Comparison of ENCODE assay signal across 9 cellular contexts in the genomic region with DNA sequence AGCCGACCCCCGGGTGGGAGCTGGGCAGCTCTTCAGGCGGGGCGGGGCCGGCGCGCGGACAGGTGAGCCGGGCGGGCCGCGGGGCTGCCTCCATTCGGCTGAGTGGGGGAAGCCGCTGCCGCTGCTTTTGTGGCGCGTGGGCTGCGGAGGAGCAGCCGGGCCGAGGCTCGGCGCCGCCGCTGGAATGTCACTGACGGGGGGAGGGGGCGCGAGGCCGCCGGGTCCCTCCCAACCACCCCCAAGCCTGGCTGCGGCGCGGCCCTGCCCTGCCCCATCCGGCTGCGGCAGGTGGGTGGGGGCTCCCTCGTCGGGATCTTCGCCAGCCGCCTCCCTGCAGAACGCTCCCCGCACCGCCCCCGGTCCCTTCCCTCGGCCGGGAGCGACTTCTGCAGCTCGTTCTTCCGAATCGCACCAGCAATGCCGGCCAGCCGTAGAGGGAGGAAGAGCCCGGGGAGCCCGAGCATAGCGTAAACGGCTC. TPM values are rescaled to one million over a fixed set of nuclear protein-coding genes. Genes with fewer than 3 reads are reported as not detected.
DNase-seq lines count a peak whose midpoint lies in the region; ATAC-seq and TF ChIP-seq lines count a peak whose summit lies in the region.
"Had no signal": no experiment of that assay in that cellular context is flagged by ENCODE, and none has a peak within 500 bp of the region (broad histone marks: within the 10 kb centered on the region; RNA-seq: fewer than 3 reads in every experiment).

No MANE protein-coding gene starts in this region.

- H3K79me2 ChIP-seq in SU-DHL-6 (ENCODE audit: insufficient read depth, low read length) = peaks cover 52% of the 10 kb centered on the region

- CTCF ChIA-PET in Caco-2 (lab: Charles Lee) = interaction anchor here (0.7 to 0.8 kb wide), 2 partner anchors 114 to 475 kb away, joined by 3 to 8 read pairs; a partner anchor contains a TSS

- no peak overlapping the region for H3K27ac Mint-ChIP-seq in Caco-2 (ENCODE audit: unreplicated experiment)

- H2AFZ ChIP-seq in SU-DHL-6 (ENCODE audit: low read depth, low read length, severe bottlenecking) = peak overlapping the region; percentile 9

- H3K4me3 Mint-ChIP-seq in Caco-2 (ENCODE audit: unreplicated experiment) = no peak overlapping the region

- peaks cover 21% of the 10 kb centered on the region for H4K20me1 ChIP-seq in SU-DHL-6 (ENCODE audit: low read depth, low read length)

- H3K9me3 ChIP-seq in Caco-2 (no peaks in the 10 kb centered on the region), SU-DHL-6 (ENCODE audit: insufficient read depth, low read length) (no peaks in the 10 kb centered on the region)

- H3K27me3 Mint-ChIP-seq in Caco-2 (ENCODE audit: insufficient read depth, unreplicated experiment) = no peaks in the 10 kb centered on the region
- H3K27me3 Mint-ChIP-seq: activated naive CD8-positive, alpha-beta T cell had no signal

- H3K4me2 ChIP-seq in SU-DHL-6 (ENCODE audit: low read depth, low read length, poor library complexity, severe bottlenecking) = peak overlapping the region; percentile 95

- TF ChIP-seq CTCF in Caco-2 (IDR thresholded peaks at IDR 0.05; ENCODE audit: insufficient read depth in 1 of 2, low read depth in 1 of 2, low read length in 1 of 2, severe bottlenecking in 1 of 2, unreplicated experiment in 1 of 2) = no peak
- no peak for TF ChIP-seq CTCF in SU-DHL-6 (IDR thresholded peaks at IDR 0.05; ENCODE audit: insufficient read depth, low read length, poor library complexity, severe bottlenecking)
- no peak for TF ChIP-seq CTCF in coronary artery (IDR thresholded peaks at IDR 0.05)

- no peaks in the 10 kb centered on the region for H3K9me3 Mint-ChIP-seq in Caco-2 (ENCODE audit: unreplicated experiment)

- H3K4me1 Mint-ChIP-seq in Caco-2 (ENCODE audit: low read depth, unreplicated experiment) = peaks cover 17% of the 10 kb centered on the region

- peaks cover 8% of the 10 kb centered on the region for H3K36me3 Mint-ChIP-seq in Caco-2 (ENCODE audit: insufficient read depth, unreplicated experiment)
- H3K36me3 Mint-ChIP-seq: activated naive CD8-positive, alpha-beta T cell had no signal

- H3K36me3 ChIP-seq in Caco-2 (ENCODE audit: control insufficient read depth, insufficient read depth, low read length) = no peaks in the 10 kb centered on the region
- no peaks in the 10 kb centered on the region for H3K36me3 ChIP-seq in SU-DHL-6 (ENCODE audit: low read length)

- intact Hi-C loops in Caco-2 (cut with micrococcal nuclease; ENCODE audit: unreplicated experiment) = loop anchor here (2.0 kb wide), 1 partner anchor 48 kb away; a partner anchor contains a TSS

- ATAC-seq in GM19395 (IDR thresholded peaks at IDR 0.05; ENCODE audit: unreplicated experiment) (peak; percentile 51), HG03469 (IDR thresholded peaks at IDR 0.05; ENCODE audit: unreplicated experiment) (peak; percentile 9)

- H3K4me3 ChIP-seq in Caco-2 (ENCODE audit: low read depth, low read length) (peak overlapping the region; percentile 93), SU-DHL-6 (ENCODE audit: insufficient read depth, low read length, poor library complexity, severe bottlenecking) (peak overlapping the region; percentile 77), coronary artery (peak overlapping the region; percentile 100)

- peak overlapping the region; percentile 92 for H3K9ac ChIP-seq in SU-DHL-6 (ENCODE audit: low read length)

- POLR2A ChIA-PET in Caco-2 (lab: Charles Lee) = interaction anchor here (0.6 to 1.9 kb wide), 7 partner anchors 16 to 277 kb away, joined by 3 to 11 read pairs (median 4); a partner anchor contains a TSS

- peaks cover 41% of the 10 kb centered on the region for H3K4me1 ChIP-seq in Caco-2

- DNase-seq in Caco-2 (peak; percentile 70 to 77), coronary artery (ENCODE audit: low spot score) (no peak), lung microvascular endothelial cell (ENCODE audit: low read depth in 2 of 2) (peak; percentile 37 to 45), amniotic stem cell (lab: John Stamatoyannopoulos, UW) (no peak)
- peak; percentile 12 for DNase-seq in stimulated activated CD8-positive, alpha-beta memory T cell treated with anti-CD3 and anti-CD28 coated beads, Interleukin-12 subunit alpha, Interleukin-12 subunit beta, amount 100 ng/mL, for 1 hour (ENCODE audit: low read depth)

- no peaks in the 10 kb centered on the region for H3K9me2 ChIP-seq in SU-DHL-6 (replicated peaks; ENCODE audit: insufficient read depth, low read length)

- H3K27ac ChIP-seq in SU-DHL-6 (ENCODE audit: low read depth, low read length) (peak overlapping the region; percentile 36), coronary artery (peak overlapping the region; percentile 94 to 99)

- no TSS peak for BruUV-seq in Caco-2 (replicated peaks; lab: Mats Ljungman, UMichigan)

- H3K27me3 ChIP-seq in Caco-2 (replicated peaks; ENCODE audit: control insufficient read depth, insufficient read depth, low read length) (no peaks in the 10 kb centered on the region), SU-DHL-6 (ENCODE audit: low read length) (no peaks in the 10 kb centered on the region)

- no peaks in the 10 kb centered on the region; the same call in 1 of the 2 replicates for H3F3A ChIP-seq in SU-DHL-6 (ENCODE audit: insufficient read depth)

RNA-seq across cellular contexts. Expression of a gene that starts 0.4 kb away (rescaled TPM):
- total RNA-seq in Caco-2 (2022) (407 and 408 TPM in 2 replicates), lung microvascular endothelial cell (412 and 449 TPM in 2 replicates)

RNA-seq across cellular contexts. Expression of a gene that starts 48.3 kb away (rescaled TPM):
- total RNA-seq in Caco-2 (2022) (30.4 and 30.8 TPM in 2 replicates), lung microvascular endothelial cell (8.5 and 10.9 TPM in 2 replicates)

Comparison
In these comparisons a context has a peak if more than half of its experiments do, and no peak if none do; other contexts are left out.
1. DNase-seq: peak in Caco-2 (2 of 2), lung microvascular endothelial cell (2 of 2) and stimulated activated CD8-positive, alpha-beta memory T cell treated with anti-CD3 and anti-CD28 coated beads, Interleukin-12 subunit alpha, Interleukin-12 subunit beta, amount 100 ng/mL, for 1 hour (single experiment); none in coronary artery (single experiment) and amniotic stem cell (single experiment).
2. Peak in every context shown above with its lines, with median percentiles within 50 percentile points of each other: H3K4me3 ChIP-seq.